ENCODE assay signal across 34 cellular contexts in the genomic region with DNA sequence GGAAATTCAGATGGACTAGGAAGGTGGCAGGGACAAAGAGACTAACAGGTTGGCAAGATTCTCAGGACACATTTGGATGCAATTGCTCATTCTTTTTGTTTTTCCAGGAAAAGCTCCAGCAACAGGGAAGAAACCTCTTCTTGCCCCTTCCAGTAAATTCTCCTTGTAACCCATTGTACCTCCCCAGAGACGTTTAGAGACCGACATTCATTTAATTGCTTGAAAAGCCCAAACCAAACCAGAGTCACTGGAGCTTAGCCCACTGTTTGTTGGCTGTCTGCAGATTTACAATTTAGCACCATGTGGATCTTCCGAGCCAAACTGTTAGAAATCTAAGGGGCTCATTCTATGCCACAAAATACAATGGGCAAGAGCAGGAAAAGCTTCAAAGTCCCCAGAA.
"Had no signal": no experiment of that assay in that cellular context is flagged by ENCODE, and none has a peak within 500 bp of the region (broad histone marks: within the 10 kb centered on the region; RNA-seq: fewer than 3 reads in every experiment).

No MANE protein-coding gene starts in this region.

- H3K36me3 Mint-ChIP-seq: activated CD4-positive, alpha-beta memory T cell treated with anti-CD3 and anti-CD28 coated beads for 36 hours; activated naive CD4-positive, alpha-beta T cell treated with anti-CD3 and anti-CD28 coated beads, Interleukin-2, amount 10 ng/mL, durations not matched to agents 7 days and 5 days; mesothelial cell of epicardium; naive thymus-derived CD4-positive, alpha-beta T cell had no signal

- H3K27ac ChIP-seq: colonic mucosa, epithelial cell of prostate, esophagus squamous epithelium, right lobe of liver, skin epidermis, thoracic aorta, uterus, VCaP had no signal

- H3K9me3 ChIP-seq: colonic mucosa, esophagus squamous epithelium, right lobe of liver, thoracic aorta, uterus had no signal

- H3K4me1 ChIP-seq: colonic mucosa, esophagus squamous epithelium, right lobe of liver, uterus had no signal

- H3K4me1 Mint-ChIP-seq: activated CD4-positive, alpha-beta T cell treated with anti-CD3 and anti-CD28 coated beads, Interleukin-2, amount 10 ng/mL, durations not matched to agents 24 days and 14 days; activated naive CD4-positive, alpha-beta T cell treated with anti-CD3 and anti-CD28 coated beads, Interleukin-2, amount 10 ng/mL, durations not matched to agents 7 days and 5 days; naive thymus-derived CD4-positive, alpha-beta T cell had no signal

- DNase-seq: activated CD4-positive, alpha-beta memory T cell treated with anti-CD3 and anti-CD28 coated beads for 36 hours; activated CD4-positive, alpha-beta T cell treated with anti-CD3 and anti-CD28 coated beads, Interleukin-2, amount 10 ng/mL, durations not matched to agents 24 days and 14 days; activated CD8-positive, alpha-beta memory T cell treated with anti-CD3 and anti-CD28 coated beads, Interleukin-2, amount 50 U/mL, for 48 hours; activated gamma-delta T cell; activated naive CD4-positive, alpha-beta T cell treated with anti-CD3 and anti-CD28 coated beads, Interleukin-2, amount 10 ng/mL, durations not matched to agents 7 days and 5 days; activated T-cell treated with anti-CD3 and anti-CD28 coated beads, Interleukin-2, amount 50 U/mL, for 24 hours; cerebellar nuclear complex; colonic mucosa; effector CD8-positive, alpha-beta T cell; esophagus squamous epithelium; foreskin melanocyte; glutamatergic neuron; kidney; left colon; mammary epithelial cell; naive thymus-derived CD4-positive, alpha-beta T cell; right lobe of liver; stimulated activated CD4-positive, alpha-beta T cell treated with anti-CD3 and anti-CD28 coated beads, Interleukin-12 subunit alpha, Interleukin-12 subunit beta, amount 100 ng/mL, for 4 hours; stimulated activated CD4-positive, alpha-beta T cell treated with anti-CD3 and anti-CD28 coated beads, Interleukin-4, amount 100 ng/mL, for 1 hour; stimulated activated naive CD8-positive, alpha-beta T cell treated with anti-CD3 and anti-CD28 coated beads, Interleukin-15, Interleukin-2, amounts not matched to agents 100 U/mL and 50 U/mL, for 24 hours; SW 1271; T-helper 9 cell; trophoblast cell; uterus had no signal

- H3K36me3 ChIP-seq: colonic mucosa, esophagus squamous epithelium, right lobe of liver, thoracic aorta, uterus had no signal

- H3K4me3 Mint-ChIP-seq: activated CD4-positive, alpha-beta memory T cell treated with anti-CD3 and anti-CD28 coated beads for 36 hours; activated CD4-positive, alpha-beta T cell treated with anti-CD3 and anti-CD28 coated beads, Interleukin-2, amount 10 ng/mL, durations not matched to agents 24 days and 14 days; activated naive CD4-positive, alpha-beta T cell treated with anti-CD3 and anti-CD28 coated beads, Interleukin-2, amount 10 ng/mL, durations not matched to agents 7 days and 5 days; activated T-cell treated with anti-CD3 and anti-CD28 coated beads, Interleukin-2, amount 50 U/mL, for 24 hours; mesothelial cell of epicardium; naive thymus-derived CD4-positive, alpha-beta T cell; T-helper 1 cell treated with Interleukin-12 subunit alpha and Interleukin-12 subunit beta and Interleukin-4 antibody, amounts not matched to agents 30 μg/mL and 1 μg/mL, for 36 hours had no signal

- H3K4me3 ChIP-seq: colonic mucosa, esophagus squamous epithelium, right lobe of liver, skin epidermis, thoracic aorta, uterus had no signal

- H3K27ac Mint-ChIP-seq: activated CD4-positive, alpha-beta memory T cell treated with anti-CD3 and anti-CD28 coated beads for 36 hours; activated CD4-positive, alpha-beta T cell treated with anti-CD3 and anti-CD28 coated beads, Interleukin-2, amount 10 ng/mL, durations not matched to agents 24 days and 14 days; activated naive CD4-positive, alpha-beta T cell treated with anti-CD3 and anti-CD28 coated beads, Interleukin-2, amount 10 ng/mL, durations not matched to agents 7 days and 5 days; activated T-cell treated with anti-CD3 and anti-CD28 coated beads, Interleukin-2, amount 50 U/mL, for 24 hours; mesothelial cell of epicardium; naive thymus-derived CD4-positive, alpha-beta T cell; T-helper 1 cell treated with Interleukin-12 subunit alpha and Interleukin-12 subunit beta and Interleukin-4 antibody, amounts not matched to agents 30 μg/mL and 1 μg/mL, for 36 hours had no signal

- FAIRE-seq: bronchial epithelial cell, endometrium, kidney, TTC549 had no signal

- H3K9me3 Mint-ChIP-seq: activated CD4-positive, alpha-beta memory T cell treated with anti-CD3 and anti-CD28 coated beads for 36 hours; activated CD4-positive, alpha-beta T cell treated with anti-CD3 and anti-CD28 coated beads, Interleukin-2, amount 10 ng/mL, durations not matched to agents 24 days and 14 days; activated naive CD4-positive, alpha-beta T cell treated with anti-CD3 and anti-CD28 coated beads, Interleukin-2, amount 10 ng/mL, durations not matched to agents 7 days and 5 days; activated T-cell treated with anti-CD3 and anti-CD28 coated beads, Interleukin-2, amount 50 U/mL, for 24 hours; mesothelial cell of epicardium; T-helper 1 cell treated with Interleukin-12 subunit alpha and Interleukin-12 subunit beta and Interleukin-4 antibody, amounts not matched to agents 30 μg/mL and 1 μg/mL, for 36 hours had no signal

- ATAC-seq: activated CD4-positive, CD25-positive, alpha-beta regulatory T cell treated with anti-CD3 and anti-CD28 coated beads, Interleukin-2, amount 50 U/mL, for 24 hours; left colon; naive thymus-derived CD4-positive, alpha-beta T cell; right lobe of liver; stimulated activated naive CD8-positive, alpha-beta T cell treated with anti-CD3 and anti-CD28 coated beads, Interleukin-15, Interleukin-2, amounts not matched to agents 100 U/mL and 50 U/mL, for 24 hours had no signal

- H3K27me3 ChIP-seq: colonic mucosa, esophagus squamous epithelium, right lobe of liver, uterus had no signal
